Comparison of ENCODE assay signal across 8 cellular contexts in the genomic region with DNA sequence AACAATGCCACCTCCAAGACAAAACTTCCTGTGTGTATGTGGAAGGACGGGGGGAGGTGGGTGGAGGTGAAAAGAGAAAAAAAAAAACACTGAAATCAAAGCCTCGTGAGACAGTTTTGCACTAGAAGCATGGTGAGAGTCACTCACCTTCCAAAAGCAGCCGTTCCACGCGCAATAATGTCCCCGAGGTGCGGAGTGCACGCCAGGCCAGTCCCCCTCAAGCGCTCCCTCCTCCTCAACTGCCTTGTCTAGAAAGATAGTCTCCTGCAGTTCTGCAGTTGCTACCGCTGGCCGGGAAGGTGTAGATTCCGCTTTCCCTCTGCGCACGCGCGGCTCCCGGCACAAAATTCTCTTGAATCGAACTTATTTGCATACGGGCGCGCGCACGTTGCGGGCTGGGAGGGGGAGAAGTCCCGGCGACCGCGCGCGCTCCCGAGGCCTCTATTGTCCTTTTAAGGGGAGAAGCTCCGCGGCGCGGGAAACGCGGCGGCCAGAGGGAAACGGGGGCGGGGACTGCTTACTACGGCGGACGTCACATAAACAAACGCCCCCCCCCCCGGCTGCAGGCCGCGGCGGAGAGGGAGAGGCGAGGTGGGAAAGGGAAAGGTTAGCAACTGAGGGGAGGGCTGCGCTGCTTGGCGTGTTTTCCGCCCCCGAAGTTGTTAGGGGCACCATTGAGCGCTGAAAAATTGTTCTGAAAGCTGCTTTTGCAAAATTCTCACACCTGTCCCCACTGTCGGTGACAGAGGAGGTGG. TPM values are rescaled to one million over a fixed set of nuclear protein-coding genes. Genes with fewer than 3 reads are reported as not detected.
DNase-seq lines count a peak whose midpoint lies in the region; ATAC-seq and TF ChIP-seq lines count a peak whose summit lies in the region.

A gene with protein sequence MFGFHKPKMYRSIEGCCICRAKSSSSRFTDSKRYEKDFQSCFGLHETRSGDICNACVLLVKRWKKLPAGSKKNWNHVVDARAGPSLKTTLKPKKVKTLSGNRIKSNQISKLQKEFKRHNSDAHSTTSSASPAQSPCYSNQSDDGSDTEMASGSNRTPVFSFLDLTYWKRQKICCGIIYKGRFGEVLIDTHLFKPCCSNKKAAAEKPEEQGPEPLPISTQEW (minus strand): TSS at position 274 of the 755 bp plus-strand sequence. CDS start 27,946 bp downstream, outside the sequence.

- DNase-seq in DMS153 (lab: John Stamatoyannopoulos, UW) (peak; percentile 99), PC-9 (peak; percentile 97 to 100), erythroblast (lab: John Stamatoyannopoulos, UW) (peak; percentile 98 to 99)
- peak; percentile 98 for DNase-seq in Jurkat, Clone E6-1 (ENCODE audit: low read depth, low spot score)
- peak; percentile 97 for DNase-seq in activated T-cell treated with anti-CD3 and anti-CD28 coated beads, Interleukin-2, amount 50 U/mL, for 1 hour
- DNase-seq in stimulated activated CD8-positive, alpha-beta memory T cell treated with anti-CD3 and anti-CD28 coated beads, Interleukin-4, amount 100 ng/mL, for 48 hours: peak; percentile 100

- POLR2A ChIA-PET in PC-9 (lab: Charles Lee; ENCODE audit: unreplicated experiment): interaction anchor here (0.5 to 1.0 kb wide), 13 partner anchors 10 to 1117 kb away, joined by 3 to 46 read pairs (median 8); no protein-coding TSS in a partner anchor

- H3K36me3 ChIP-seq in PC-9 (ENCODE audit: low read depth) (no peaks in the 10 kb centered on the region; the same call in 1 of the 2 replicates), mucosa of rectum (ENCODE audit: control insufficient read depth in 2 of 2, insufficient read depth in 2 of 2, low read length in 2 of 2) (no peaks in the 10 kb centered on the region)

- no peaks in the 10 kb centered on the region for H3K9me2 ChIP-seq in PC-9 (ENCODE audit: insufficient read depth)

- H3K4me2 ChIP-seq in PC-9: peak within 1 kb of the TSS; percentile 82

- peak; percentile 47 for ATAC-seq in GM21619 (IDR thresholded peaks at IDR 0.05; ENCODE audit: unreplicated experiment)

- TF ChIP-seq POLR2A in erythroblast (IDR thresholded peaks at IDR 0.05; ENCODE audit: low read length): peak; percentile 98

- H3K27me3 ChIP-seq in PC-9 (ENCODE audit: insufficient read depth, low read depth): no peaks in the 10 kb centered on the region
- H3K27me3 ChIP-seq in mucosa of rectum (ENCODE audit: control insufficient read depth in 2 of 2, insufficient read depth in 2 of 2, low read length in 2 of 2): no peaks in the 10 kb centered on the region

- TF ChIP-seq CTCF in PC-9 (conservative IDR thresholded peaks at IDR 0.05): no peak

- CTCF ChIA-PET in PC-9 (lab: Charles Lee): no interaction called here

- peaks cover 12% of the 10 kb centered on the region; the same call in 1 of the 2 replicates for H3F3A ChIP-seq in PC-9 (ENCODE audit: insufficient read depth, low read depth)

- H2AFZ ChIP-seq in PC-9: peak within 1 kb of the TSS; percentile 86

- H3K27ac ChIP-seq in PC-9 (peak within 1 kb of the TSS; percentile 84), mucosa of rectum (ENCODE audit: low read depth in 2 of 2, low read length in 2 of 2) (peak within 1 kb of the TSS; percentile 93 to 94)

- peak within 1 kb of the TSS; percentile 93 to 96 for H3K9ac ChIP-seq in mucosa of rectum (ENCODE audit: low read depth in 1 of 2, low read length in 2 of 2)

- peaks cover 17% of the 10 kb centered on the region for H4K20me1 ChIP-seq in PC-9 (ENCODE audit: insufficient read depth)

- peak within 1 kb of the TSS; percentile 93 for H3K4me3 ChIP-seq in Jurkat, Clone E6-1 (ENCODE audit: low read length)
- H3K4me3 ChIP-seq in PC-9 (peak within 1 kb of the TSS; percentile 91), mucosa of rectum (ENCODE audit: low read length in 2 of 2) (peak within 1 kb of the TSS; percentile 92 to 99)

- H3K4me1 ChIP-seq in PC-9 (replicated peaks; ENCODE audit: insufficient read depth) (peaks cover 25% of the 10 kb centered on the region), mucosa of rectum (ENCODE audit: control insufficient read depth in 2 of 2, insufficient read depth in 2 of 2, low read length in 2 of 2) (peaks cover 7 to 9% of the 10 kb centered on the region in 2 donors)

- intact Hi-C loops in PC-9 (cut with micrococcal nuclease; ENCODE audit: unreplicated experiment): loop anchor here (1.0 to 10.0 kb wide), 8 partner anchors 37 to 1569 kb away; a partner anchor contains a TSS

- H3K79me2 ChIP-seq in PC-9 (ENCODE audit: low read depth): peaks cover 49% of the 10 kb centered on the region

- H3K9me3 ChIP-seq in PC-9 (ENCODE audit: insufficient read depth, low read depth) (no peaks in the 10 kb centered on the region), mucosa of rectum (ENCODE audit: control insufficient read depth in 2 of 2, low read length in 2 of 2) (no peaks in the 10 kb centered on the region)

- BruUV-seq in PC-9 (replicated peaks; lab: Mats Ljungman, UMichigan): no TSS peak

RNA-seq across cellular contexts. Expression of the gene that starts here (rescaled TPM):
- 124 TPM for polyA plus RNA-seq in Jurkat, Clone E6-1 (2012; ENCODE audit: insufficient read depth, insufficient read length)
- 146 and 152 TPM in 2 replicates for total RNA-seq in PC-9 (2021)

Comparison
In these comparisons a context has a peak if more than half of its experiments do, and no peak if none do; other contexts are left out.
1. Peak in every context shown above with its lines: DNase-seq, ATAC-seq, H3K4me3 ChIP-seq and H3K27ac ChIP-seq.